In the genomic region with DNA sequence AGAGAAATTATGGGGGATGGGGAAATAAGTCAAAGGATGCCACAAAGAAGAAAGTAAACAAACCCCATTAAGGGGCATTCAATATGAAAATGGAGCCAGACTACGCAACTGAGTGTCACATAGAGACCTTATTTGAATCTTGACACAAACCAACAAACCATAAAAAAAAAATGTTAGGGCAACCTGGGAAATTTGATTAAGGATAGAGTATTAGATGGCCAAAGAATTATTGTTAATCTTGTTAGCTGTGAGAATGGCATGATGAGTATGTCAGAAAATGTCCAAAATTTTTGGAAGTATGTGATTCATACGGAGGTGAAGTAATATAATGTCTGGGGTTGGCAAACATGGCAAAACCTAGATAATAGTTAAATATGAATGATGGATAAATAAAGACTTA, we compare ENCODE assay signal across 24 cellular contexts.
"Had no signal": no experiment of that assay in that cellular context is flagged by ENCODE, and none has a peak within 500 bp of the region (broad histone marks: within the 10 kb centered on the region; RNA-seq: fewer than 3 reads in every experiment).

No MANE protein-coding gene starts in this region.

- H3K27me3 ChIP-seq: colonic mucosa, dorsolateral prefrontal cortex, esophagus muscularis mucosa, esophagus squamous epithelium, foreskin keratinocyte, gastrocnemius medialis, gastroesophageal sphincter, heart left ventricle, heart right ventricle had no signal

- H3K27ac ChIP-seq: colonic mucosa, coronary artery, dorsolateral prefrontal cortex, epithelial cell of prostate, esophagus muscularis mucosa, esophagus squamous epithelium, foreskin keratinocyte, gastrocnemius medialis, gastroesophageal sphincter, heart left ventricle, heart right ventricle had no signal

- H3K9me3 ChIP-seq: colonic mucosa, esophagus muscularis mucosa, esophagus squamous epithelium, gastrocnemius medialis, gastroesophageal sphincter, heart left ventricle, heart right ventricle had no signal

- H3K36me3 ChIP-seq: colonic mucosa, esophagus muscularis mucosa, esophagus squamous epithelium, gastrocnemius medialis, gastroesophageal sphincter, heart left ventricle, heart right ventricle had no signal

- DNase-seq: colonic mucosa; cortex of kidney; dermis blood vessel endothelial cell; dorsolateral prefrontal cortex; effector CD4-positive, alpha-beta T cell; effector CD8-positive, alpha-beta T cell; effector memory CD4-positive, alpha-beta T cell; effector memory CD8-positive, alpha-beta T cell; endodermal cell; erythroblast; esophagus squamous epithelium; foreskin fibroblast; foreskin keratinocyte; foreskin melanocyte; gastrocnemius medialis; glutamatergic neuron; head of caudate nucleus; heart left ventricle; heart right ventricle had no signal

- H3K4me3 ChIP-seq: colonic mucosa, coronary artery, dorsolateral prefrontal cortex, esophagus muscularis mucosa, esophagus squamous epithelium, gastrocnemius medialis, gastroesophageal sphincter, heart left ventricle, heart right ventricle had no signal

- ATAC-seq: effector memory CD8-positive, alpha-beta T cell; esophagus mucosa; foreskin keratinocyte; gastrocnemius medialis; gastroesophageal sphincter; heart left ventricle; heart right ventricle had no signal

- H3K4me1 ChIP-seq: colonic mucosa, esophagus muscularis mucosa, esophagus squamous epithelium, foreskin keratinocyte, gastrocnemius medialis, gastroesophageal sphincter, heart left ventricle, heart right ventricle had no signal
